In the genomic region with DNA sequence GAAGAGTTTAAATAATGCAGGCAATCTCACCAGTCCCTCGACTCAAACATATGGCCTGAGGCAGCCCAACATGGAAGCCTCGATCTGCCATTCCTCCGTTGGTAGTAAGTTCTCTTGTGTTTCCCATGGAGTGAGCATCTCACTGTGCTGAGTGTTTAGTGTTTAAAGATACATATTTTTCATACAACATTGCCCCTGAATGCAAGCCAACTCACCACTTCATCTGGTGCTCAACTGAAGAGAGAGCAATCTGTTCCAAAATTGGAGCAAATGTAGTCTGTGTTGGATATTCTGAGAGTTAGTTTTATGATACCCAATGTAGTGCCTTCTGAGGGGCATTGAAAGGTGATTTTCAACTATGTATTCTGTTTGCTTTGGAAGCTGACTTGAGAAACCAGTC, we compare ENCODE assay signal across 15 cellular contexts.
DNase-seq lines count a peak whose midpoint lies in the region; ATAC-seq and FAIRE-seq lines count a peak whose summit lies in the region.
"Had no signal": no experiment of that assay in that cellular context is flagged by ENCODE, and none has a peak within 500 bp of the region (broad histone marks: within the 10 kb centered on the region; RNA-seq: fewer than 3 reads in every experiment).

No MANE protein-coding gene starts in this region.

- peak; percentile 1 for DNase-seq in NCI-H2171 treated with DMSO at 0.1 percent for 48 hours (lab: John Stamatoyannopoulos, UW)
- DNase-seq in NCI-H2171 (lab: John Stamatoyannopoulos, UW), result no peak
- peak; percentile 49 for DNase-seq in NCI-H1694 (lab: John Stamatoyannopoulos, UW)
- peak; percentile 38 to 81 for DNase-seq in NCI-H446 (lab: John Stamatoyannopoulos, UW)
- DNase-seq in UCSD-AML1 (lab: John Stamatoyannopoulos, UW; ENCODE audit: unreplicated experiment), result no peak
- DNase-seq in RCC 7860 (ENCODE audit: low spot score), result no peak
- no peak for DNase-seq in right cardiac atrium
- DNase-seq: ACHN; CD4-positive, alpha-beta T cell; DND-41; GF-D8; GM23248 had no signal

- no peaks in the 10 kb centered on the region for H3K27me3 ChIP-seq in right cardiac atrium (ENCODE audit: control insufficient read depth, insufficient read depth)

- no peak overlapping the region for H3K4me3 ChIP-seq in right cardiac atrium (ENCODE audit: low read length)
- H3K4me3 ChIP-seq: GM23248 had no signal

- no peak for ATAC-seq in right cardiac atrium
- ATAC-seq: HCT116 had no signal

- no peaks in the 10 kb centered on the region for H3K9me3 ChIP-seq in right cardiac atrium (ENCODE audit: control insufficient read depth, low read length)

- H3K27ac ChIP-seq in right cardiac atrium (ENCODE audit: low read length), result no peak overlapping the region
- H3K27ac ChIP-seq: GM23248, HL-60 had no signal

- H3K4me1 ChIP-seq in right cardiac atrium (ENCODE audit: control insufficient read depth, insufficient read depth, low read length), result no peaks in the 10 kb centered on the region

- no peak for FAIRE-seq in RCC 7860 (lab: Jason Lieb, UNC)
- FAIRE-seq: H54 had no signal

- 71% methylated on average over 3 of the region's 3 CpGs for WGBS in right cardiac atrium

- intact Hi-C loops in right cardiac atrium (cut with DNase I), result no loop called here

Comparison
In these comparisons a context has a peak if more than half of its experiments do, and no peak if none do; other contexts are left out.
1. DNase-seq: peak in NCI-H2171 treated with DMSO at 0.1 percent for 48 hours (single experiment), NCI-H1694 (single experiment) and NCI-H446 (2 of 2); none in NCI-H2171 (single experiment), UCSD-AML1 (single experiment), RCC 7860 (single experiment) and right cardiac atrium (0 of 3).